In genomic region chr12:31589582-31589895, GRCh38 we compare ENCODE assay signal across 8 cellular contexts. TPM values are rescaled to one million over a fixed set of nuclear protein-coding genes. Genes with fewer than 3 reads are reported as not detected.
DNase-seq lines count a peak whose midpoint lies in the region; ATAC-seq and TF ChIP-seq lines count a peak whose summit lies in the region.

No MANE protein-coding gene starts in this region.

- peak overlapping the region; percentile 32 for H3K27ac Mint-ChIP-seq in activated CD4-positive, alpha-beta T cell treated with anti-CD3 and anti-CD28 coated beads, Interleukin-2, amount 10 ng/mL, durations not matched to agents 24 days and 14 days
- peak overlapping the region; percentile 42 for H3K27ac Mint-ChIP-seq in dendritic cell treated with granulocyte-macrophage colony-stimulating factor and Interleukin-4, amounts not matched to agents 40 ng/mL and 50 ng/mL, for 4 days
- peak overlapping the region; percentile 79 to 98 (median 91) for H3K27ac Mint-ChIP-seq in naive B cell

- H3K4me3 ChIP-seq in Loucy (ENCODE audit: low read length, poor library complexity, severe bottlenecking) = peak overlapping the region; percentile 87

- ATAC-seq in naive B cell (ENCODE audit: low read depth in 2 of 2) (peak in 1 of 2 donors; percentile 53), HG02610 (IDR thresholded peaks at IDR 0.05; ENCODE audit: unreplicated experiment) (no peak)

- no peaks in the 10 kb centered on the region for H3K9me3 ChIP-seq in Loucy (ENCODE audit: insufficient read depth, low read depth, low read length)

- no peak for DNase-seq in activated CD4-positive, alpha-beta T cell treated with anti-CD3 and anti-CD28 coated beads, Interleukin-2, amount 10 ng/mL, durations not matched to agents 24 days and 14 days
- no peak for DNase-seq in activated CD4-positive, alpha-beta T cell treated with anti-CD3 and anti-CD28 coated beads for 4 hours
- peak; percentile 68 for DNase-seq in naive B cell
- no peak for DNase-seq in HUDEP-2 (lab: John Stamatoyannopoulos, UW; ENCODE audit: unreplicated experiment in 76 of 76)
- no peak for DNase-seq in posterior vena cava (ENCODE audit: low spot score)

- H3K79me2 ChIP-seq in Loucy (ENCODE audit: insufficient read depth, low read length) = peaks cover 24% of the 10 kb centered on the region

- peak overlapping the region; percentile 79 for H3K4me2 ChIP-seq in Loucy (ENCODE audit: low read depth, low read length, poor library complexity, severe bottlenecking)

- intact Hi-C loops in activated CD4-positive, alpha-beta T cell treated with anti-CD3 and anti-CD28 coated beads, Interleukin-2, amount 10 ng/mL, durations not matched to agents 24 days and 14 days (cut with micrococcal nuclease) = no loop called here
- intact Hi-C loops in dendritic cell treated with granulocyte-macrophage colony-stimulating factor and Interleukin-4, amounts not matched to agents 40 ng/mL and 50 ng/mL, for 4 days (cut with micrococcal nuclease) = no loop called here
- intact Hi-C loops in posterior vena cava (cut with DNase I) = no loop called here

- H3K27me3 ChIP-seq in Loucy (ENCODE audit: insufficient read depth, low read length, poor library complexity, severe bottlenecking) = no peaks in the 10 kb centered on the region

- peaks cover 54% of the 10 kb centered on the region for H3K27me3 Mint-ChIP-seq in activated CD4-positive, alpha-beta T cell treated with anti-CD3 and anti-CD28 coated beads, Interleukin-2, amount 10 ng/mL, durations not matched to agents 24 days and 14 days
- H3K27me3 Mint-ChIP-seq in dendritic cell treated with granulocyte-macrophage colony-stimulating factor and Interleukin-4, amounts not matched to agents 40 ng/mL and 50 ng/mL, for 4 days = peaks cover 32% of the 10 kb centered on the region
- no peaks in the 10 kb centered on the region for H3K27me3 Mint-ChIP-seq in naive B cell

- H3K36me3 Mint-ChIP-seq in activated CD4-positive, alpha-beta T cell treated with anti-CD3 and anti-CD28 coated beads, Interleukin-2, amount 10 ng/mL, durations not matched to agents 24 days and 14 days (ENCODE audit: low read depth) = peaks cover 3% of the 10 kb centered on the region
- H3K36me3 Mint-ChIP-seq in dendritic cell treated with granulocyte-macrophage colony-stimulating factor and Interleukin-4, amounts not matched to agents 40 ng/mL and 50 ng/mL, for 4 days (ENCODE audit: low read depth) = no peaks in the 10 kb centered on the region
- H3K36me3 Mint-ChIP-seq in naive B cell = peaks cover 16 to 18% of the 10 kb centered on the region in 2 donors

- H3F3A ChIP-seq in Loucy (ENCODE audit: low read depth) = no peaks in the 10 kb centered on the region

- TF ChIP-seq CTCF in Loucy (conservative IDR thresholded peaks at IDR 0.05; ENCODE audit: low read length) = no peak

- H3K9me3 Mint-ChIP-seq in activated CD4-positive, alpha-beta T cell treated with anti-CD3 and anti-CD28 coated beads, Interleukin-2, amount 10 ng/mL, durations not matched to agents 24 days and 14 days = no peaks in the 10 kb centered on the region
- H3K9me3 Mint-ChIP-seq in dendritic cell treated with granulocyte-macrophage colony-stimulating factor and Interleukin-4, amounts not matched to agents 40 ng/mL and 50 ng/mL, for 4 days = no peaks in the 10 kb centered on the region
- H3K9me3 Mint-ChIP-seq in naive B cell = peaks cover 6 to 29% (median 14%) of the 10 kb centered on the region in 7 donors

- H3K9me2 ChIP-seq in Loucy (replicated peaks; ENCODE audit: low read depth, low read length) = no peaks in the 10 kb centered on the region

- peak overlapping the region; percentile 83 for H3K9ac ChIP-seq in Loucy (ENCODE audit: low read depth, low read length, poor library complexity, severe bottlenecking)

- H3K36me3 ChIP-seq in Loucy (ENCODE audit: insufficient read depth, low read length) = no peaks in the 10 kb centered on the region

- H3K4me3 Mint-ChIP-seq in activated CD4-positive, alpha-beta T cell treated with anti-CD3 and anti-CD28 coated beads, Interleukin-2, amount 10 ng/mL, durations not matched to agents 24 days and 14 days = peak overlapping the region; percentile 87
- H3K4me3 Mint-ChIP-seq in dendritic cell treated with granulocyte-macrophage colony-stimulating factor and Interleukin-4, amounts not matched to agents 40 ng/mL and 50 ng/mL, for 4 days = peak overlapping the region; percentile 87
- peak overlapping the region; percentile 89 to 99 (median 96) for H3K4me3 Mint-ChIP-seq in naive B cell

- H3K4me1 Mint-ChIP-seq in activated CD4-positive, alpha-beta T cell treated with anti-CD3 and anti-CD28 coated beads, Interleukin-2, amount 10 ng/mL, durations not matched to agents 24 days and 14 days = peaks cover 7% of the 10 kb centered on the region
- peaks cover 13% of the 10 kb centered on the region for H3K4me1 Mint-ChIP-seq in dendritic cell treated with granulocyte-macrophage colony-stimulating factor and Interleukin-4, amounts not matched to agents 40 ng/mL and 50 ng/mL, for 4 days (ENCODE audit: low read depth)
- peaks cover 54 to 63% (median 56%) of the 10 kb centered on the region in 3 donors for H3K4me1 Mint-ChIP-seq in naive B cell

- H4K20me1 ChIP-seq in Loucy (ENCODE audit: insufficient read depth, low read length, poor library complexity, severe bottlenecking) = no peaks in the 10 kb centered on the region

- H2AFZ ChIP-seq in Loucy (ENCODE audit: low read length) = peak overlapping the region; percentile 90

- H3K4me1 ChIP-seq in Loucy (ENCODE audit: insufficient read depth, low read length, poor library complexity, severe bottlenecking) = peaks cover 19% of the 10 kb centered on the region

RNA-seq across cellular contexts. Expression of gene DENND5B, which starts 1.4 kb away (rescaled TPM):
- 0.19 TPM in 1 of 2 replicates, not detected in the other for total RNA-seq in activated CD4-positive, alpha-beta T cell treated with anti-CD3 and anti-CD28 coated beads, Interleukin-2, amount 10 ng/mL, durations not matched to agents 24 days and 14 days
- polyA plus RNA-seq in naive B cell (ENCODE audit: low read depth in 6 of 6) = 10 to 100 TPM; 13.4 to 41.8 (median 30.5) TPM
- total RNA-seq in posterior vena cava = 10 to 100 TPM; 13.1 to 19.7 TPM

Comparison
In these comparisons a context has a peak if more than half of its experiments do, and no peak if none do; other contexts are left out.
1. H3K27ac Mint-ChIP-seq: peak in every context shown above with its lines; median percentile 91 in naive B cell; 42 in dendritic cell treated with granulocyte-macrophage colony-stimulating factor and Interleukin-4, amounts not matched to agents 40 ng/mL and 50 ng/mL, for 4 days; 32 in activated CD4-positive, alpha-beta T cell treated with anti-CD3 and anti-CD28 coated beads, Interleukin-2, amount 10 ng/mL, durations not matched to agents 24 days and 14 days.
2. RNA of gene DENND5B, which starts 1.4 kb away (total RNA-seq): 13.1 to 19.7 TPM in posterior vena cava; 0.19 TPM in activated CD4-positive, alpha-beta T cell treated with anti-CD3 and anti-CD28 coated beads, Interleukin-2, amount 10 ng/mL, durations not matched to agents 24 days and 14 days; every median in the first group is over 10 times any median in the second.
3. Peak in every context shown above with its lines, with median percentiles within 50 percentile points of each other: H3K4me3 Mint-ChIP-seq.